ENCODE assay signal across 19 cellular contexts in the genomic region with DNA sequence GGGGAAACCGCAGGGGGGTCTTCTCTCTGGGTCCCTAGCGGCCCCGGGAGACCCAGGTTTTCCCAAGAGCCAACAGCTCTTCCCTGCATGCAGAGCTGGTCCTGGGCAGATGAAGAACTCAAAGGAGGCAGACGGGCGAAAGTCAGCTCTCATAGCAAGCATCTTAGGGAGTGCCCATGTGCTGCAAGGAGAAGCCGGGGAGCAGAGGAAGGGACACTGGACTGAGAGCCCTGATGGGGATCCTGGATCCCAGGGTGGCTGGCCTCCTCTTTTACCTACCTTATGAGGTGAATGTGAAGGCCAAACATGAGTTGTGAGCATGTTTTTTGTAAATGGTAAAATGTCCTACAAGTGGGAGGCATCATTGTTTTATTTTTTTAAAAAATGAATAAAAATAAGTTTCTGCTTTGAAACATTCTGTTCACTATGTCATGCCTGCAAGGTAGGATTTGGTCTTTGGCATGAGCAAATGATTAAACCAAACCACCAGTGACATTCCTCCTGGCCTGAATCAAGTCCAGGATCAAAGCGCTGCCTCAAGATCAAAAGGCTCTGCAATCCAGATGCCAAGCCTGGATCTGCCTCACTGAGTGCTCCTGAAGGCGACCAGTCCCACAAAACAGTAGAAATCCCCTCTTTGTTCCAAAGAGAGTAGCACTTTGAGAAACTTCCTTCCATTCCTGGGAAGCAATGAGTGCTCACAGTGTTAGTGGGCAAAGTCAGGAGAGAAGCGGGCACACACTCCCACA.
DNase-seq lines count a peak whose midpoint lies in the region; ATAC-seq and TF ChIP-seq lines count a peak whose summit lies in the region.
"Had no signal": no experiment of that assay in that cellular context is flagged by ENCODE, and none has a peak within 500 bp of the region (broad histone marks: within the 10 kb centered on the region; RNA-seq: fewer than 3 reads in every experiment).

No MANE protein-coding gene starts in this region.

- H3K4me3 ChIP-seq in DND-41 (ENCODE audit: low read depth in 1 of 2, low read length in 2 of 2) (no peak overlapping the region), suprapubic skin (no peak overlapping the region)
- H3K4me3 ChIP-seq: GM12878, HAP-1, K562 had no signal

- no peaks in the 10 kb centered on the region for H3K79me2 ChIP-seq in DND-41 (ENCODE audit: insufficient read depth, low read length)

- H3K27me3 ChIP-seq in DND-41 (ENCODE audit: insufficient read depth, low read length, poor library complexity) (no peaks in the 10 kb centered on the region), suprapubic skin (no peaks in the 10 kb centered on the region)
- H3K27me3 ChIP-seq: BE2C had no signal

- no peak overlapping the region for H3K4me2 ChIP-seq in DND-41 (ENCODE audit: insufficient read depth, low read length)
- H3K4me2 ChIP-seq: SK-N-SH had no signal

- H3K27ac ChIP-seq in DND-41 (ENCODE audit: low read length) (no peak overlapping the region; the same call in 1 of the 2 replicates), suprapubic skin (no peak overlapping the region)

- no peak for TF ChIP-seq EP300 in suprapubic skin (IDR thresholded peaks at IDR 0.05)

- H3K4me1 ChIP-seq in DND-41 (ENCODE audit: insufficient read depth, low read length) (peaks cover 44% of the 10 kb centered on the region), suprapubic skin (no peaks in the 10 kb centered on the region)
- H3K4me1 ChIP-seq: HAP-1 had no signal

- no peak overlapping the region for H2AFZ ChIP-seq in DND-41 (ENCODE audit: low read depth, low read length)

- H3K9me3 ChIP-seq in DND-41 (ENCODE audit: insufficient read depth, low read length, severe bottlenecking) (no peaks in the 10 kb centered on the region), suprapubic skin (no peaks in the 10 kb centered on the region)
- H3K9me3 ChIP-seq: BE2C, HAP-1, SK-N-SH had no signal

- no peaks in the 10 kb centered on the region for H3K36me3 ChIP-seq in DND-41 (ENCODE audit: insufficient read depth, low read length)
- no peaks in the 10 kb centered on the region for H3K36me3 ChIP-seq in suprapubic skin
- H3K36me3 ChIP-seq: BE2C, HAP-1 had no signal

- 78% methylated on average over 9 of the region's 9 CpGs for WGBS in suprapubic skin

- no peak for TF ChIP-seq POLR2A in suprapubic skin (IDR thresholded peaks at IDR 0.05)

- DNase-seq in DND-41 (no peak), RPMI7951 (ENCODE audit: low read depth) (peak; percentile 84), kidney glomerular epithelial cell (lab: John Stamatoyannopoulos, UW) (peak; percentile 85), renal cortical epithelial cell (ENCODE audit: low read depth) (peak; percentile 98), DMS79 (lab: John Stamatoyannopoulos, UW) (no peak), GDM1 (lab: John Stamatoyannopoulos, UW) (no peak), SIG-M5 treated with dmso at 0.1 percent for 504 hours (lab: John Stamatoyannopoulos, UW; ENCODE audit: unreplicated experiment) (no peak), suprapubic skin (ENCODE audit: low spot score in 2 of 2) (no peak)
- DNase-seq: BE2C; CD8-positive, alpha-beta memory T cell; DMS153; NCI-H1048; NCI-H2107; NCI-H226; NCI-H526 treated with DMSO at 0.1 percent for 48 hours; SK-N-SH had no signal

- ATAC-seq in DND-41 (ENCODE audit: insufficient read depth, low read depth): 0 out of 3 replicates have a peak, but pooled peaks have one; percentile 8
- ATAC-seq: GM12878, K562 had no signal

- TF ChIP-seq CTCF in DND-41 (IDR thresholded peaks at IDR 0.05; ENCODE audit: borderline replicate concordance, extremely low read depth, low read length, poor library complexity, severe bottlenecking) (no peak), suprapubic skin (IDR thresholded peaks at IDR 0.05) (no peak)

- no peak overlapping the region for H3K9ac ChIP-seq in DND-41 (ENCODE audit: low read depth, low read length)
- H3K9ac ChIP-seq: SK-N-SH had no signal

- H4K20me1 ChIP-seq in DND-41 (ENCODE audit: insufficient read depth, low read length): no peaks in the 10 kb centered on the region

Comparison
In these comparisons a context has a peak if more than half of its experiments do, and no peak if none do; other contexts are left out.
1. DNase-seq: peak in RPMI7951 (single experiment), kidney glomerular epithelial cell (single experiment) and renal cortical epithelial cell (single experiment); none in DND-41 (single experiment), DMS79 (single experiment), GDM1 (single experiment), SIG-M5 treated with dmso at 0.1 percent for 504 hours (single experiment) and suprapubic skin (0 of 2).